ENCODE assay signal across 8 cellular contexts in the genomic region with DNA sequence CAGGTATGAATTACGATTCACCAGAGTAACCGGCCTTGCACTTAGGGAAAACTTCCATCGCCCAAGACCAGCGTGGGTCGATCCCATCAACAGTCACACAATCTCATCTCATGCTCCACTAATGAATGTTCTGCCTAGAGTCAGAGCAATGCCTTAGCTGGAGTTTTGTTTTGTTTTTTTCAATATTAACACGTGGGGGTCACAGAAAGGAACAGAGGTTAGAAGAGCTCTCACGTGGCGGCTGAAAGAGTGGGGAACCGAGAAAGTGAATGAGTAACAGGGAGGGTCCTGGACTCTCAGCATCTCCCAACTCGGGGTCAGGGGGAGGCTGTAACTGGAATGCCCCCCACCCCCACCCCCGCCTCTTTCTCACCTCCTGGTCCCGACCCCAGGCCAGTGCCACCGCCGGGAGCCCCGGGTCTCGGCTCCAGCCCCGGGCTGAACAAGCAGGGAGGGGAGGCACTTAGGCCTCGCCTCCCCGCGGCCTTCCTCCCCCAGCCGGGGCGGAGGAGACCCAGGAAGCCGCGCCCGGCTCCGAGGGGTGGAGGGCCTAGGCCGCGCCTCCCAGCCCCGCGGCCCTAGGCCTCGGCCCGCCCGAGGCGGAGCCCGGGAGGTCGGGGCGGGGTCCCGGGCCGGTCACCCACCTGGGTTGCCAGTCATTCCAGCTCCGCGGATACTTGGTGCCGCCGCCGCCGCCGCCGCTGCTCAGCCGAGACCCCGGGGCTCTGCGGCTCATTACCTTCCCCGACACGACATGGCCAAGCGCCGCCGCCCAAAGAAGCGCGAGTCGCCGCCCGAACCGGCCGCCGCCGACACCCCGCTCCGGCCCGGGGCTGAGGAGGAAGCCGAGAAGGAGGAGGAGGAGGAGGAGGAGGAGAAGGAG. TPM values are rescaled to one million over a fixed set of nuclear protein-coding genes. Genes with fewer than 3 reads are reported as not detected.
DNase-seq lines count a peak whose midpoint lies in the region; ATAC-seq and TF ChIP-seq lines count a peak whose summit lies in the region.
"Not testable (repeated sequence)": the region's sequence is repeated elsewhere in the genome, so short reads cannot be mapped to it uniquely, and the experiment has no call there.

No MANE protein-coding gene starts in this region.

- not testable (repeated sequence) for H4K91ac ChIP-seq in IMR-90 (ENCODE audit: insufficient read depth, low read depth, low read length)

- H2AK5ac ChIP-seq in IMR-90 (ENCODE audit: low read depth, low read length) = peak overlapping the region; percentile 39; the same call in 1 of the 2 replicates

- intact Hi-C loops in IMR-90 (cut with micrococcal nuclease) = not testable (repeated sequence)

- CTCF ChIA-PET in IMR-90 (lab: Yijun Ruan, JAX) = not testable (repeated sequence)

- H3K79me2 ChIP-seq in DND-41 (ENCODE audit: insufficient read depth, low read length) = peaks cover 56% of the 10 kb centered on the region

- peak overlapping the region; percentile 92 to 97 (median 96) for H3K4me3 Mint-ChIP-seq in nephron

- H3K9me3 ChIP-seq in DND-41 (ENCODE audit: insufficient read depth, low read length, severe bottlenecking); IMR-90 (ENCODE audit: control insufficient read depth, insufficient read depth, low read length): not testable (repeated sequence)

- H3K27ac Mint-ChIP-seq in nephron = peak overlapping the region; percentile 92 to 98 (median 92)

- peak overlapping the region; percentile 28 for H3K23ac ChIP-seq in IMR-90 (ENCODE audit: low read depth, low read length)

- H3K27me3 Mint-ChIP-seq in nephron (ENCODE audit: low read depth) = not testable (repeated sequence)

- not testable (repeated sequence) for H2AK9ac ChIP-seq in IMR-90 (replicated peaks; ENCODE audit: low read depth, low read length, poor library complexity)

- dilution Hi-C loops in IMR-90 (cut with HindIII; ENCODE audit: low sequenced_read_pairs, unreplicated experiment) = not testable (repeated sequence)

- not testable (repeated sequence) for TF ChIP-seq POLR2A in IMR-90 (IDR thresholded peaks at IDR 0.05; ENCODE audit: low read depth, low read length)

- no CpG with 5 or more reads among the region's 68 CpGs for WGBS in IMR-90 (ENCODE audit: extremely low coverage in 2 of 2, insufficient read length in 1 of 2), 2 experiments

- H3K4me1 Mint-ChIP-seq in nephron = peaks cover 17% of the 10 kb centered on the region

- H2BK5ac ChIP-seq in IMR-90 (ENCODE audit: low read depth, low read length, poor library complexity, severe bottlenecking) = peak overlapping the region; percentile 93

- not testable (repeated sequence) for H2BK15ac ChIP-seq in IMR-90 (ENCODE audit: low read depth, low read length)

- DNase-seq in DND-41 (peak; percentile 68), IMR-90 (peak; percentile 15), fibroblast of villous mesenchyme (ENCODE audit: low read depth) (peak; percentile 43)
- DNase-seq in activated naive CD4-positive, alpha-beta T cell treated with Interleukin-2 at 50 U/mL for 16 hours = peak; percentile 70
- peak; percentile 14 to 18 for DNase-seq in stimulated activated CD8-positive, alpha-beta memory T cell treated with anti-CD3 and anti-CD28 coated beads, Interleukin-7, amount 100 ng/mL, for 1 hour (ENCODE audit: low read depth in 2 of 2)

- H3K36me3 Mint-ChIP-seq in nephron (ENCODE audit: low read depth) = not testable (repeated sequence)

- H3K36me3 ChIP-seq in DND-41 (ENCODE audit: insufficient read depth, low read length); IMR-90 (ENCODE audit: control insufficient read depth, insufficient read depth, low read length): not testable (repeated sequence)

- H4K8ac ChIP-seq in IMR-90 (ENCODE audit: low read depth in 2 of 2, low read length in 2 of 2) = peak overlapping the region in 1 of 2 experiments; percentile 99; a peak in 1 of 4 replicates

- peaks cover 29% of the 10 kb centered on the region for H4K20me1 ChIP-seq in DND-41 (ENCODE audit: insufficient read depth, low read length)
- H4K20me1 ChIP-seq in IMR-90 (ENCODE audit: insufficient read depth, low read length) = peaks cover 23% of the 10 kb centered on the region

- H3K4me2 ChIP-seq in DND-41 (ENCODE audit: insufficient read depth, low read length) = peak overlapping the region; percentile 86
- peak overlapping the region; percentile 93 for H3K4me2 ChIP-seq in IMR-90 (ENCODE audit: low read depth, low read length)

- BruUV-seq in IMR-90 (replicated peaks; lab: Mats Ljungman, UMichigan) = not testable (repeated sequence)

- TF ChIP-seq CTCF in DND-41 (IDR thresholded peaks at IDR 0.05; ENCODE audit: borderline replicate concordance, extremely low read depth, low read length, poor library complexity, severe bottlenecking); IMR-90 (conservative IDR thresholded peaks at IDR 0.05; ENCODE audit: low read depth, low read length); fibroblast of villous mesenchyme (IDR thresholded peaks at IDR 0.05; ENCODE audit: insufficient read depth, low read depth, low read length); nephron (IDR thresholded peaks at IDR 0.05; ENCODE audit: unreplicated experiment in 3 of 3): not testable (repeated sequence)

- in situ Hi-C loops in IMR-90 (cut with MboI; ENCODE audit: low sequenced_read_pairs) = not testable (repeated sequence)

- H2BK120ac ChIP-seq in IMR-90 (ENCODE audit: low read depth, low read length) = not testable (repeated sequence)

- not testable (repeated sequence) for H3K9me1 ChIP-seq in IMR-90 (ENCODE audit: insufficient read depth, low read length)

- TF ChIP-seq RAD21 in IMR-90 (IDR thresholded peaks at IDR 0.05; ENCODE audit: low read length) = not testable (repeated sequence)

- H3K9ac ChIP-seq in DND-41 (ENCODE audit: low read depth, low read length) (peak overlapping the region; percentile 62), IMR-90 (ENCODE audit: low read depth, low read length) (peak overlapping the region; percentile 80)

- H3K27me3 ChIP-seq in DND-41 (ENCODE audit: insufficient read depth, low read length, poor library complexity); IMR-90 (ENCODE audit: control insufficient read depth, insufficient read depth, low read length): not testable (repeated sequence)

- not testable (repeated sequence) for H4K5ac ChIP-seq in IMR-90 (ENCODE audit: low read depth, low read length)

- H3K27ac ChIP-seq in DND-41 (ENCODE audit: low read length) (peak overlapping the region; percentile 82), IMR-90 (ENCODE audit: insufficient read depth, low read length) (peak overlapping the region; percentile 95)

- H3K56ac ChIP-seq in IMR-90 (ENCODE audit: extremely low read depth, insufficient read depth, low read length) = peak overlapping the region; percentile 22; the same call in 1 of the 2 replicates

- not testable (repeated sequence) for H2BK20ac ChIP-seq in IMR-90 (ENCODE audit: low read depth, low read length)

- not testable (repeated sequence) for H3K18ac ChIP-seq in IMR-90 (ENCODE audit: low read depth, low read length)

- peaks cover 34% of the 10 kb centered on the region for H3K4me1 ChIP-seq in DND-41 (ENCODE audit: insufficient read depth, low read length)
- not testable (repeated sequence) for H3K4me1 ChIP-seq in IMR-90 (ENCODE audit: control insufficient read depth, insufficient read depth, low read length)

- H3K14ac ChIP-seq in IMR-90 (replicated peaks; ENCODE audit: low read depth, low read length) = peak overlapping the region; percentile 10

- POLR2A ChIA-PET in IMR-90 (lab: Charles Lee; ENCODE audit: unreplicated experiment) = not testable (repeated sequence)

- peak overlapping the region; percentile 58 for H2AFZ ChIP-seq in DND-41 (ENCODE audit: low read depth, low read length)
- peak overlapping the region; percentile 78 for H2AFZ ChIP-seq in IMR-90 (replicated peaks; ENCODE audit: low read length, poor library complexity)

- ATAC-seq in DND-41 (ENCODE audit: insufficient read depth, low read depth) = peak; percentile 81
- peak; percentile 39 for ATAC-seq in GM21825 (IDR thresholded peaks at IDR 0.05; ENCODE audit: unreplicated experiment)
- peak; percentile 79 for ATAC-seq in IMR-90 (ENCODE audit: low read depth)
- peak; percentile 83 for ATAC-seq in SK-N-SH treated with all-trans-retinoic acid at 6 μM for 48 hours

- H3K79me1 ChIP-seq in IMR-90 (ENCODE audit: low read depth in 1 of 2, low read length in 2 of 2) = not testable (repeated sequence)

- H3K4ac ChIP-seq in IMR-90 (ENCODE audit: low read depth, low read length) = peak overlapping the region; percentile 65

- H3K4me3 ChIP-seq in DND-41 (ENCODE audit: low read depth in 1 of 2, low read length in 2 of 2) = peak overlapping the region; percentile 77 to 87
- peak overlapping the region; percentile 54 for H3K4me3 ChIP-seq in IMR-90 (ENCODE audit: insufficient read depth, low read depth, low read length)
- H3K4me3 ChIP-seq in fibroblast of villous mesenchyme (ENCODE audit: low read depth, low read length) = peak overlapping the region; percentile 67

- not testable (repeated sequence) for H3K9me3 Mint-ChIP-seq in nephron

TF ChIP-seq in IMR-90, 13 proteins besides CTCF, POLR2A, EP300 and RAD21:
- TF ChIP-seq MXI1 (IDR thresholded peaks at IDR 0.05; ENCODE audit: borderline replicate concordance, low read depth, low read length) = peak; percentile 65
- 0 out of 2 replicates have a peak, but pooled peaks have one; percentile 13 for TF ChIP-seq BHLHE40 (IDR thresholded peaks at IDR 0.05; ENCODE audit: low read depth, low read length)

RNA-seq across cellular contexts. Expression of gene SMG1, which starts 0.7 kb away (rescaled TPM):
- total RNA-seq in IMR-90 (2012; rRNA removed) = 53.8 and 55.8 TPM in 2 replicates
- 11.1 and 13.4 TPM in 2 replicates for polyA plus RNA-seq in IMR-90 (2012; rRNA removed)
- polyA plus RNA-seq in IMR-90 (2012; cell fraction: cytosol; rRNA removed) = 2.4 and 3.5 TPM in 2 replicates
- polyA plus RNA-seq in IMR-90 (2012; cell fraction: nucleus; rRNA removed; ENCODE audit: low replicate concordance) = 5.5 and 29.9 TPM in 2 replicates
- total RNA-seq in fibroblast of villous mesenchyme = 77.0 and 88.5 TPM in 2 replicates

RNA-seq across cellular contexts. Expression of gene TMC7, which starts 58.2 kb away (rescaled TPM):
- total RNA-seq in IMR-90 (2012; rRNA removed) (0.28 and 0.36 TPM in 2 replicates), fibroblast of villous mesenchyme (under 0.01 and 0.32 TPM in 2 replicates)
- polyA plus RNA-seq in IMR-90 (2012; rRNA removed) = 0.16 and 0.27 TPM in 2 replicates
- polyA plus RNA-seq in IMR-90 (2012; cell fraction: cytosol; rRNA removed) = 0.05 and 0.11 TPM in 2 replicates
- polyA plus RNA-seq in IMR-90 (2012; cell fraction: nucleus; rRNA removed; ENCODE audit: low replicate concordance) = 0.12 and 0.24 TPM in 2 replicates

Comparison
In these comparisons a context has a peak if more than half of its experiments do, and no peak if none do; other contexts are left out.
1. Peak in every context shown above with its lines: DNase-seq, ATAC-seq, H3K4me3 ChIP-seq and H3K27ac ChIP-seq.
2. DNase-seq: peak in every context shown above with its lines; median percentile 70 in activated naive CD4-positive, alpha-beta T cell treated with Interleukin-2 at 50 U/mL for 16 hours; 68 in DND-41; 43 in fibroblast of villous mesenchyme; 16 in stimulated activated CD8-positive, alpha-beta memory T cell treated with anti-CD3 and anti-CD28 coated beads, Interleukin-7, amount 100 ng/mL, for 1 hour; 15 in IMR-90.